ENCODE assay signal across 1 cellular context in the genomic region with DNA sequence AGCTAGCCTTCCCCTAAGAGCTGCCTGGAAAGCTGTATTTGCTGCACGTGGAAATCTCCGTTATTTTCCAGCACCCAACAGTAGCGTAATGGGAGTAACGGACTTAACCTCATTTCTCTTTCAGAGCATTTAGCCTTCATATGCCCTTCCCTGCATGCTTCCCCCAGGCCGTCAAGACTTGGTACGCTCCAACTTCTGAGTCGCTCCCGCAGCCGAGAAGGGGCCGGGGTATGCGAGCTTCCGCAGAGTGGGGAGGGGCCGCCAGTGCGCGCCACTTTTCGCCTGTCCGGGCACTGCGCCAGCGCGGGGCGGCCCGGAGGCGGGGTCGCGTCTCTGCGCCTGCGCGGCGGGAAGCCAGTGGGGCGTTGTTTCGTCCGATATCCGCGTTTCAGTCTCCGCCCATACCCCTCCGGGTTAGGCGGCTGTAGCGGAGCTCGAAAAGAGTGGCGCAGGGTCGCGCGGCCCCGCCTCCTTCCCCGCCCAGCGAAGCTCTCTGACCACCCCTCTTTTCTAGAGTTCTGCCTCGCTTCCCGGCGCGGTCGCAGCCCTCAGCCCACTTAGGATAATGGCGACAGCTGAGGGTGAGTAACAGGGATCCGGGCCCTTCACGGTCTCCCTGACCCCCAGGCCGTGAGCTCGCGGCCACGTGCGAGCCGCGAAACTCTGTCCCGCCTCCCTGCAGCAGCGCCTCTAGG.
TF ChIP-seq lines count a peak whose summit lies in the region.

A gene with protein sequence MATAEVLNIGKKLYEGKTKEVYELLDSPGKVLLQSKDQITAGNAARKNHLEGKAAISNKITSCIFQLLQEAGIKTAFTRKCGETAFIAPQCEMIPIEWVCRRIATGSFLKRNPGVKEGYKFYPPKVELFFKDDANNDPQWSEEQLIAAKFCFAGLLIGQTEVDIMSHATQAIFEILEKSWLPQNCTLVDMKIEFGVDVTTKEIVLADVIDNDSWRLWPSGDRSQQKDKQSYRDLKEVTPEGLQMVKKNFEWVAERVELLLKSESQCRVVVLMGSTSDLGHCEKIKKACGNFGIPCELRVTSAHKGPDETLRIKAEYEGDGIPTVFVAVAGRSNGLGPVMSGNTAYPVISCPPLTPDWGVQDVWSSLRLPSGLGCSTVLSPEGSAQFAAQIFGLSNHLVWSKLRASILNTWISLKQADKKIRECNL (plus strand): TSS at position 513 of the 695 bp plus-strand sequence. CDS start 53 bp downstream, at position 566.

TF ChIP-seq in HEK293, 187 proteins besides CTCF, POLR2A, EP300 and RAD21 (continued from another document):
- TF ChIP-seq ZBTB48 (tag by site-specific recombination; IDR thresholded peaks at IDR 0.05) (peak; percentile 54), ZNF175 (tag by site-specific recombination; IDR thresholded peaks at IDR 0.05) (no peak), OSR2 (tag by site-specific recombination; IDR thresholded peaks at IDR 0.05) (peak; percentile 68), SP3 (tag by site-specific recombination; IDR thresholded peaks at IDR 0.05) (peak; percentile 90), KLF10 (tag by site-specific recombination; IDR thresholded peaks at IDR 0.05) (peak; percentile 90), ZNF239 (tag by site-specific recombination; IDR thresholded peaks at IDR 0.05) (no peak), ZBTB8A (tag by site-specific recombination; IDR thresholded peaks at IDR 0.05) (peak; percentile 21), SP7 (tag by site-specific recombination; IDR thresholded peaks at IDR 0.05) (peak; percentile 17; the same call in 1 of the 2 replicates), KLF7 (tag by site-specific recombination; IDR thresholded peaks at IDR 0.05; ENCODE audit: borderline replicate concordance) (no peak), ZBTB21 (tag by site-specific recombination; IDR thresholded peaks at IDR 0.05) (0 out of 2 replicates have a peak, but pooled peaks have one; percentile 24), YY1 (tag by site-specific recombination; IDR thresholded peaks at IDR 0.05) (peak; percentile 65), ZNF626 (tag by site-specific recombination; IDR thresholded peaks at IDR 0.05) (no peak), ZBTB20 (tag by site-specific recombination; IDR thresholded peaks at IDR 0.05) (peak; percentile 100), ZNF785 (tag by site-specific recombination; IDR thresholded peaks at IDR 0.05) (no peak), BCL11A (tag by site-specific recombination; IDR thresholded peaks at IDR 0.05; ENCODE audit: low read depth) (no peak), ZNF335 (tag by site-specific recombination; conservative IDR thresholded peaks at IDR 0.05) (0 out of 2 replicates have a peak, but pooled peaks have one; percentile 0), ZNF24 (tag by site-specific recombination; IDR thresholded peaks at IDR 0.05) (no peak), FEZF1 (tag by site-specific recombination; IDR thresholded peaks at IDR 0.05) (peak; percentile 56; the same call in 1 of the 2 replicates), ZXDB (tag by site-specific recombination; IDR thresholded peaks at IDR 0.05) (peak; percentile 36), KLF8 (tag by site-specific recombination; IDR thresholded peaks at IDR 0.05) (peak; percentile 87), ZNF830 (tag by site-specific recombination; IDR thresholded peaks at IDR 0.05; ENCODE audit: low read depth) (no peak), ZNF214 (tag by site-specific recombination; IDR thresholded peaks at IDR 0.05; ENCODE audit: borderline replicate concordance) (no peak), ZNF600 (tag by site-specific recombination; IDR thresholded peaks at IDR 0.05) (no peak), ZNF561 (tag by site-specific recombination; IDR thresholded peaks at IDR 0.05; ENCODE audit: borderline replicate concordance) (no peak), OVOL3 (tag by site-specific recombination; IDR thresholded peaks at IDR 0.05) (peak; percentile 80), SP2 (tag by site-specific recombination; IDR thresholded peaks at IDR 0.05) (peak; percentile 79), ZNF114 (tag by site-specific recombination; IDR thresholded peaks at IDR 0.05) (no peak)
- TF ChIP-seq, protein P1, sequence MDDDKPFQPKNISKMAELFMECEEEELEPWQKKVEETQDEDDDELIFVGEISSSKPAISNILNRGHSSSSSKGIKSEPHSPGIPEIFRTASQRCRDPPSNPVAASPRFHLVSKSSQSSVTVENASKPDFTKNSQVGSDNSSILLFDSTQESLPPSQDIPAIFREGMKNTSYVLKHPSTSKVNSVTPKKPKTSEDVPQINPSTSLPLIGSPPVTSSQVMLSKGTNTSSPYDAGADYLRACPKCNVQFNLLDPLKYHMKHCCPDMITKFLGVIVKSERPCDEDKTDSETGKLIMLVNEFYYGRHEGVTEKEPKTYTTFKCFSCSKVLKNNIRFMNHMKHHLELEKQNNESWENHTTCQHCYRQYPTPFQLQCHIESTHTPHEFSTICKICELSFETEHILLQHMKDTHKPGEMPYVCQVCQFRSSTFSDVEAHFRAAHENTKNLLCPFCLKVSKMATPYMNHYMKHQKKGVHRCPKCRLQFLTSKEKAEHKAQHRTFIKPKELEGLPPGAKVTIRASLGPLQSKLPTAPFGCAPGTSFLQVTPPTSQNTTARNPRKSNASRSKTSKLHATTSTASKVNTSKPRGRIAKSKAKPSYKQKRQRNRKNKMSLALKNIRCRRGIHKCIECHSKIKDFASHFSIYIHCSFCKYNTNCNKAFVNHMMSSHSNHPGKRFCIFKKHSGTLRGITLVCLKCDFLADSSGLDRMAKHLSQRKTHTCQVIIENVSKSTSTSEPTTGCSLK (tag by site-specific recombination; IDR thresholded peaks at IDR 0.05) = no peak
- TF ChIP-seq, protein P2, sequence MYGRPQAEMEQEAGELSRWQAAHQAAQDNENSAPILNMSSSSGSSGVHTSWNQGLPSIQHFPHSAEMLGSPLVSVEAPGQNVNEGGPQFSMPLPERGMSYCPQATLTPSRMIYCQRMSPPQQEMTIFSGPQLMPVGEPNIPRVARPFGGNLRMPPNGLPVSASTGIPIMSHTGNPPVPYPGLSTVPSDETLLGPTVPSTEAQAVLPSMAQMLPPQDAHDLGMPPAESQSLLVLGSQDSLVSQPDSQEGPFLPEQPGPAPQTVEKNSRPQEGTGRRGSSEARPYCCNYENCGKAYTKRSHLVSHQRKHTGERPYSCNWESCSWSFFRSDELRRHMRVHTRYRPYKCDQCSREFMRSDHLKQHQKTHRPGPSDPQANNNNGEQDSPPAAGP (tag by site-specific recombination; IDR thresholded peaks at IDR 0.05) = peak; percentile 6; the same call in 1 of the 2 replicates
- TF ChIP-seq, protein P3, sequence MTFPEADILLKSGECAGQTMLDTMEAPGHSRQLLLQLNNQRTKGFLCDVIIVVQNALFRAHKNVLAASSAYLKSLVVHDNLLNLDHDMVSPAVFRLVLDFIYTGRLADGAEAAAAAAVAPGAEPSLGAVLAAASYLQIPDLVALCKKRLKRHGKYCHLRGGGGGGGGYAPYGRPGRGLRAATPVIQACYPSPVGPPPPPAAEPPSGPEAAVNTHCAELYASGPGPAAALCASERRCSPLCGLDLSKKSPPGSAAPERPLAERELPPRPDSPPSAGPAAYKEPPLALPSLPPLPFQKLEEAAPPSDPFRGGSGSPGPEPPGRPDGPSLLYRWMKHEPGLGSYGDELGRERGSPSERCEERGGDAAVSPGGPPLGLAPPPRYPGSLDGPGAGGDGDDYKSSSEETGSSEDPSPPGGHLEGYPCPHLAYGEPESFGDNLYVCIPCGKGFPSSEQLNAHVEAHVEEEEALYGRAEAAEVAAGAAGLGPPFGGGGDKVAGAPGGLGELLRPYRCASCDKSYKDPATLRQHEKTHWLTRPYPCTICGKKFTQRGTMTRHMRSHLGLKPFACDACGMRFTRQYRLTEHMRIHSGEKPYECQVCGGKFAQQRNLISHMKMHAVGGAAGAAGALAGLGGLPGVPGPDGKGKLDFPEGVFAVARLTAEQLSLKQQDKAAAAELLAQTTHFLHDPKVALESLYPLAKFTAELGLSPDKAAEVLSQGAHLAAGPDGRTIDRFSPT (tag by site-specific recombination; IDR thresholded peaks at IDR 0.05) = no peak
- TF ChIP-seq, protein P4, sequence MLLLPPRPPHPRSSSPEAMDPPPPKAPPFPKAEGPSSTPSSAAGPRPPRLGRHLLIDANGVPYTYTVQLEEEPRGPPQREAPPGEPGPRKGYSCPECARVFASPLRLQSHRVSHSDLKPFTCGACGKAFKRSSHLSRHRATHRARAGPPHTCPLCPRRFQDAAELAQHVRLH (tag by site-specific recombination; IDR thresholded peaks at IDR 0.05) = peak; percentile 19; the same call in 1 of the 2 replicates
- TF ChIP-seq, protein P5, sequence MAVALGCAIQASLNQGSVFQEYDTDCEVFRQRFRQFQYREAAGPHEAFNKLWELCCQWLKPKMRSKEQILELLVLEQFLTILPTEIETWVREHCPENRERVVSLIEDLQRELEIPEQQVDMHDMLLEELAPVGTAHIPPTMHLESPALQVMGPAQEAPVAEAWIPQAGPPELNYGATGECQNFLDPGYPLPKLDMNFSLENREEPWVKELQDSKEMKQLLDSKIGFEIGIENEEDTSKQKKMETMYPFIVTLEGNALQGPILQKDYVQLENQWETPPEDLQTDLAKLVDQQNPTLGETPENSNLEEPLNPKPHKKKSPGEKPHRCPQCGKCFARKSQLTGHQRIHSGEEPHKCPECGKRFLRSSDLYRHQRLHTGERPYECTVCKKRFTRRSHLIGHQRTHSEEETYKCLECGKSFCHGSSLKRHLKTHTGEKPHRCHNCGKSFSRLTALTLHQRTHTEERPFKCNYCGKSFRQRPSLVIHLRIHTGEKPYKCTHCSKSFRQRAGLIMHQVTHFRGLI (tag by site-specific recombination; IDR thresholded peaks at IDR 0.05) = 0 out of 2 replicates have a peak, but pooled peaks have one; percentile 18
- TF ChIP-seq, protein P6, sequence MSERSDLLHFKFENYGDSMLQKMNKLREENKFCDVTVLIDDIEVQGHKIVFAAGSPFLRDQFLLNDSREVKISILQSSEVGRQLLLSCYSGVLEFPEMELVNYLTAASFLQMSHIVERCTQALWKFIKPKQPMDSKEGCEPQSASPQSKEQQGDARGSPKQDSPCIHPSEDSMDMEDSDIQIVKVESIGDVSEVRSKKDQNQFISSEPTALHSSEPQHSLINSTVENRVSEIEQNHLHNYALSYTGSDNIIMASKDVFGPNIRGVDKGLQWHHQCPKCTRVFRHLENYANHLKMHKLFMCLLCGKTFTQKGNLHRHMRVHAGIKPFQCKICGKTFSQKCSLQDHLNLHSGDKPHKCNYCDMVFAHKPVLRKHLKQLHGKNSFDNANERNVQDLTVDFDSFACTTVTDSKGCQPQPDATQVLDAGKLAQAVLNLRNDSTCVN (tag by site-specific recombination; optimal IDR thresholded peaks at IDR 0.05) = peak; percentile 60
